In genomic region chr19:10228925-10229324, GRCh38 we compare ENCODE assay signal across 8 cellular contexts. TPM values are rescaled to one million over a fixed set of nuclear protein-coding genes. Genes with fewer than 3 reads are reported as not detected.
A peak's percentile ranks its signal among the peaks of the same experiment; 100 is the strongest.
DNase-seq lines count a peak whose midpoint lies in the region; ATAC-seq and TF ChIP-seq lines count a peak whose summit lies in the region.

No MANE protein-coding gene starts in this region.

- no peak for ATAC-seq in stimulated activated effector memory CD8-positive, alpha-beta T cell treated with anti-CD3 and anti-CD28 coated beads, Interleukin-12 subunit alpha, Interleukin-12 subunit beta, amount 100 ng/mL, for 72 hours
- no peak for ATAC-seq in HG03571 (IDR thresholded peaks at IDR 0.05; ENCODE audit: unreplicated experiment)

- DNase-seq in activated naive CD4-positive, alpha-beta T cell treated with Interleukin-2 at 50 U/mL for 16 hours, result peak; percentile 31
- no peak for DNase-seq in activated naive CD4-positive, alpha-beta T cell (lab: John Stamatoyannopoulos, UW)
- DNase-seq in NB4 (ENCODE audit: low read depth) (peak; percentile 81), glutamatergic neuron (peak; percentile 34), posterior vena cava (ENCODE audit: low spot score) (no peak)
- peak; percentile 47 for DNase-seq in activated T-cell treated with anti-CD3 and anti-CD28 coated beads, Interleukin-2, amount 50 U/mL, for 24 hours
- peak in 1 of 2 donors; percentile 60 for DNase-seq in stimulated activated effector memory CD8-positive, alpha-beta T cell treated with anti-CD3 and anti-CD28 coated beads, Interleukin-12 subunit alpha, Interleukin-12 subunit beta, amount 100 ng/mL, for 72 hours (ENCODE audit: low spot score in 2 of 2)

- H3K36me3 Mint-ChIP-seq in activated T-cell treated with anti-CD3 and anti-CD28 coated beads, Interleukin-2, amount 50 U/mL, for 24 hours (ENCODE audit: low read depth), result peaks cover 5% of the 10 kb centered on the region
- H3K36me3 Mint-ChIP-seq in glutamatergic neuron (ENCODE audit: unreplicated experiment), result peaks cover 4% of the 10 kb centered on the region
- peaks cover 7% of the 10 kb centered on the region for H3K36me3 Mint-ChIP-seq in stimulated activated effector memory CD8-positive, alpha-beta T cell treated with anti-CD3 and anti-CD28 coated beads, Interleukin-12 subunit alpha, Interleukin-12 subunit beta, amount 100 ng/mL, for 72 hours

- TF ChIP-seq POLR2A in NB4 (IDR thresholded peaks at IDR 0.05; ENCODE audit: extremely low read depth, insufficient read length), result no peak

- H3K4me3 Mint-ChIP-seq in activated T-cell treated with anti-CD3 and anti-CD28 coated beads, Interleukin-2, amount 50 U/mL, for 24 hours, result peak overlapping the region; percentile 31
- H3K4me3 Mint-ChIP-seq in glutamatergic neuron (ENCODE audit: unreplicated experiment), result no peak overlapping the region
- H3K4me3 Mint-ChIP-seq in stimulated activated effector memory CD8-positive, alpha-beta T cell treated with anti-CD3 and anti-CD28 coated beads, Interleukin-12 subunit alpha, Interleukin-12 subunit beta, amount 100 ng/mL, for 72 hours, result peak overlapping the region; percentile 83

- intact Hi-C loops in posterior vena cava (cut with DNase I), result no loop called here

- H3K4me1 Mint-ChIP-seq in activated T-cell treated with anti-CD3 and anti-CD28 coated beads, Interleukin-2, amount 50 U/mL, for 24 hours (ENCODE audit: low read depth), result peaks cover 14% of the 10 kb centered on the region
- peaks cover 4% of the 10 kb centered on the region for H3K4me1 Mint-ChIP-seq in glutamatergic neuron (ENCODE audit: low read depth, unreplicated experiment)
- H3K4me1 Mint-ChIP-seq in stimulated activated effector memory CD8-positive, alpha-beta T cell treated with anti-CD3 and anti-CD28 coated beads, Interleukin-12 subunit alpha, Interleukin-12 subunit beta, amount 100 ng/mL, for 72 hours, result peaks cover 21% of the 10 kb centered on the region

- no peaks in the 10 kb centered on the region for H3K27me3 Mint-ChIP-seq in activated T-cell treated with anti-CD3 and anti-CD28 coated beads, Interleukin-2, amount 50 U/mL, for 24 hours
- H3K27me3 Mint-ChIP-seq in glutamatergic neuron (ENCODE audit: unreplicated experiment), result peaks cover 8% of the 10 kb centered on the region

- peak; percentile 93 for TF ChIP-seq CTCF in NB4 (IDR thresholded peaks at IDR 0.05; ENCODE audit: low read depth, low read length)
- TF ChIP-seq CTCF in glutamatergic neuron (IDR thresholded peaks at IDR 0.05; ENCODE audit: partially characterized antibody, unreplicated experiment), result peak; percentile 57

- H3K4me3 ChIP-seq in NB4 (ENCODE audit: low read depth, low read length), result no peak overlapping the region

- H3K9me3 Mint-ChIP-seq in activated T-cell treated with anti-CD3 and anti-CD28 coated beads, Interleukin-2, amount 50 U/mL, for 24 hours, result no peaks in the 10 kb centered on the region
- peaks cover 4% of the 10 kb centered on the region for H3K9me3 Mint-ChIP-seq in glutamatergic neuron (ENCODE audit: unreplicated experiment)
- no peaks in the 10 kb centered on the region for H3K9me3 Mint-ChIP-seq in stimulated activated effector memory CD8-positive, alpha-beta T cell treated with anti-CD3 and anti-CD28 coated beads, Interleukin-12 subunit alpha, Interleukin-12 subunit beta, amount 100 ng/mL, for 72 hours

- peak overlapping the region; percentile 37 for H3K27ac Mint-ChIP-seq in activated T-cell treated with anti-CD3 and anti-CD28 coated beads, Interleukin-2, amount 50 U/mL, for 24 hours
- no peak overlapping the region for H3K27ac Mint-ChIP-seq in glutamatergic neuron (ENCODE audit: unreplicated experiment)
- peak overlapping the region; percentile 78 for H3K27ac Mint-ChIP-seq in stimulated activated effector memory CD8-positive, alpha-beta T cell treated with anti-CD3 and anti-CD28 coated beads, Interleukin-12 subunit alpha, Interleukin-12 subunit beta, amount 100 ng/mL, for 72 hours

RNA-seq across cellular contexts. Expression of gene S1PR2, which starts 2.2 kb away (rescaled TPM):
- total RNA-seq in glutamatergic neuron (ENCODE audit: unreplicated experiment) (12.5 TPM), posterior vena cava (10 to 100 TPM; 16.3 to 17.7 TPM)

RNA-seq across cellular contexts. Expression of gene MRPL4, which starts 23.1 kb away (rescaled TPM):
- total RNA-seq in glutamatergic neuron (ENCODE audit: unreplicated experiment) (42.8 TPM), posterior vena cava (10 to 100 TPM; 26.2 to 28.2 TPM)

RNA-seq across cellular contexts. Expression of gene DNMT1, which starts 34.2 kb away (rescaled TPM):
- total RNA-seq in glutamatergic neuron (ENCODE audit: unreplicated experiment) (129 TPM), posterior vena cava (10 to 100 TPM; 43.2 to 59.2 TPM)

RNA-seq across cellular contexts. Expression of gene ICAM1, which starts 42.0 kb away (rescaled TPM):
- not detected for total RNA-seq in glutamatergic neuron (ENCODE audit: unreplicated experiment)
- total RNA-seq in posterior vena cava, result 10 to 100 TPM; 21.0 to 21.9 TPM

RNA-seq across cellular contexts. Expression of gene ICAM4, which starts 57.8 kb away (rescaled TPM):
- total RNA-seq in glutamatergic neuron (ENCODE audit: unreplicated experiment), result not detected
- total RNA-seq in posterior vena cava, result under 1 TPM in 1 of 2 donors, not detected in 1; 0.57 TPM

Comparison
In these comparisons a context has a peak if more than half of its experiments do, and no peak if none do; other contexts are left out.
1. DNase-seq: peak in activated naive CD4-positive, alpha-beta T cell treated with Interleukin-2 at 50 U/mL for 16 hours (single experiment), NB4 (single experiment), activated T-cell treated with anti-CD3 and anti-CD28 coated beads, Interleukin-2, amount 50 U/mL, for 24 hours (single experiment) and glutamatergic neuron (single experiment); none in activated naive CD4-positive, alpha-beta T cell (0 of 4) and posterior vena cava (single experiment).